ENCODE assay signal across 36 cellular contexts in genomic region chr12:114232187-114232586, GRCh38.
"Had no signal": no experiment of that assay in that cellular context is flagged by ENCODE, and none has a peak within 500 bp of the region (broad histone marks: within the 10 kb centered on the region; RNA-seq: fewer than 3 reads in every experiment).

No MANE protein-coding gene starts in this region.

- DNase-seq: Karpas-422, Kasumi-1, MG63, MM.1S, MV-4-11, NCI-H1048, NCI-H1092, NCI-H1092 treated with DMSO at 0.1 percent for 48 hours, NCI-H1105, NCI-H1105 treated with DMSO at 0.1 percent for 48 hours, NCI-H1417, NCI-H1436, NCI-H1436 treated with DMSO at 0.1 percent for 48 hours, NCI-H146, NCI-H1694, NCI-H1694 treated with DMSO at 0.1 percent for 48 hours, NCI-H187, NCI-H187 treated with DMSO at 0.1 percent for 48 hours, NCI-H1930, NCI-H2029, NCI-H2029 treated with DMSO at 0.1 percent for 48 hours, NCI-H2081, NCI-H2081 treated with DMSO at 0.1 percent for 48 hours, NCI-H2107, NCI-H2171, NCI-H2171 treated with DMSO at 0.1 percent for 48 hours, NCI-H2227 treated with DMSO at 0.1 percent for 48 hours, NCI-H226, NCI-H345, NCI-H446, NCI-H446 treated with DMSO at 0.1 percent for 48 hours, NCI-H510A, NCI-H510A treated with DMSO at 0.1 percent for 48 hours, NCI-H524, NCI-H524 treated with DMSO at 0.1 percent for 48 hours, NCI-H526 had no signal

- H3K27me3 ChIP-seq: MG63 had no signal

- H3K36me3 ChIP-seq: MG63 had no signal

- H3K4me3 ChIP-seq: MG63 had no signal

- H3K9me3 ChIP-seq: MG63 had no signal
